30 cellular contexts compared by ENCODE assay signal in genomic region chr3:99958177-99958912, GRCh38.
DNase-seq lines count a peak whose midpoint lies in the region; ATAC-seq and TF ChIP-seq lines count a peak whose summit lies in the region.
"Had no signal": no experiment of that assay in that cellular context is flagged by ENCODE, and none has a peak within 500 bp of the region (broad histone marks: within the 10 kb centered on the region; RNA-seq: fewer than 3 reads in every experiment).

No MANE protein-coding gene starts in this region.

- no peaks in the 10 kb centered on the region for H3K9me3 Mint-ChIP-seq in GM23338
- no peaks in the 10 kb centered on the region for H3K9me3 Mint-ChIP-seq in WTC11
- H3K9me3 Mint-ChIP-seq: activated naive CD4-positive, alpha-beta T cell treated with anti-CD3 and anti-CD28 coated beads, Interleukin-2, amount 50 U/mL, for 72 hours; CD8-positive, alpha-beta T cell; effector memory CD8-positive, alpha-beta T cell; natural killer cell had no signal

- H3K4me3 Mint-ChIP-seq in GM23338 (no peak overlapping the region), WTC11 (no peak overlapping the region)
- H3K4me3 Mint-ChIP-seq: activated CD4-positive, alpha-beta T cell treated with anti-CD3 and anti-CD28 coated beads for 36 hours; CD8-positive, alpha-beta T cell; effector memory CD8-positive, alpha-beta T cell; natural killer cell had no signal

- ATAC-seq in GM23338 (peak; percentile 46), WTC11 (no peak), gastrocnemius medialis (peak; percentile 30 to 72), HG02840 (IDR thresholded peaks at IDR 0.05; ENCODE audit: low FRiP score, unreplicated experiment) (no peak)
- ATAC-seq: activated CD4-positive, alpha-beta T cell treated with anti-CD3 and anti-CD28 coated beads for 36 hours; activated naive CD4-positive, alpha-beta T cell treated with anti-CD3 and anti-CD28 coated beads, Interleukin-2, amount 50 U/mL, for 72 hours; CD8-positive, alpha-beta T cell; effector memory CD8-positive, alpha-beta T cell; natural killer cell; PC-3 had no signal

- POLR2A ChIA-PET in WTC11 (lab: Charles Lee) = no interaction called here

- no peak overlapping the region for H2AFZ ChIP-seq in GM23338

- no peaks in the 10 kb centered on the region for H3F3A ChIP-seq in GM23338 (replicated peaks; ENCODE audit: low read depth)

- intact Hi-C loops in gastrocnemius medialis (cut with DNase I; ENCODE audit: low total_unique reads) = no loop called here
- intact Hi-C loops in head of caudate nucleus (cut with DNase I) = no loop called here

- in situ Hi-C loops in gastrocnemius medialis (cut with MboI; ENCODE audit: low sequenced_read_pairs in 4 of 4) = no loop called here

- H3K36me3 Mint-ChIP-seq in GM23338 (ENCODE audit: low read depth) (no peaks in the 10 kb centered on the region), WTC11 (no peaks in the 10 kb centered on the region)
- H3K36me3 Mint-ChIP-seq: activated naive CD4-positive, alpha-beta T cell treated with anti-CD3 and anti-CD28 coated beads, Interleukin-2, amount 50 U/mL, for 72 hours; natural killer cell had no signal

- no peaks in the 10 kb centered on the region for H3K9me2 ChIP-seq in GM23338 (ENCODE audit: insufficient read depth)

- TF ChIP-seq CTCF in GM23338 (conservative IDR thresholded peaks at IDR 0.05; ENCODE audit: low read depth in 2 of 2) (no peak), WTC11 (IDR thresholded peaks at IDR 0.05) (no peak), right atrium auricular region (IDR thresholded peaks at IDR 0.05) (no peak), gastrocnemius medialis (IDR thresholded peaks at IDR 0.05 in 4 of 5, conservative IDR thresholded peaks at IDR 0.05 in 1 of 5) (no peak)

- no peaks in the 10 kb centered on the region for H4K20me1 ChIP-seq in GM23338 (replicated peaks; ENCODE audit: insufficient read depth)

- H3K27me3 ChIP-seq in GM23338 (ENCODE audit: insufficient read depth) (no peaks in the 10 kb centered on the region), right atrium auricular region (no peaks in the 10 kb centered on the region), gastrocnemius medialis (no peaks in the 10 kb centered on the region)
- H3K27me3 ChIP-seq: MG63 had no signal

- H3K4me1 ChIP-seq in GM23338 (ENCODE audit: insufficient read depth) (peaks cover 3% of the 10 kb centered on the region; the same call in 1 of the 2 replicates), right atrium auricular region (peaks cover 0 to 40% of the 10 kb centered on the region in 2 donors), gastrocnemius medialis (peaks cover 68 to 75% of the 10 kb centered on the region in 2 donors)

- no peaks in the 10 kb centered on the region for H3K36me3 ChIP-seq in GM23338 (ENCODE audit: insufficient read depth)
- no peaks in the 10 kb centered on the region for H3K36me3 ChIP-seq in right atrium auricular region
- no peaks in the 10 kb centered on the region for H3K36me3 ChIP-seq in gastrocnemius medialis
- H3K36me3 ChIP-seq: MG63 had no signal

- DNase-seq in GM23338 (ENCODE audit: low spot score) (no peak), WTC11 (ENCODE audit: low spot score) (no peak), right atrium auricular region (ENCODE audit: low spot score) (no peak), gastrocnemius medialis (no peak), medulla oblongata (ENCODE audit: extremely low spot score) (no peak), head of caudate nucleus (no peak)
- DNase-seq: activated CD4-positive, alpha-beta T cell treated with anti-CD3 and anti-CD28 coated beads for 36 hours; activated CD8-positive, alpha-beta memory T cell treated with anti-CD3 and anti-CD28 coated beads for 24 hours; activated T-cell treated with anti-CD3 and anti-CD28 coated beads for 4 hours; caudate nucleus; CD8-positive, alpha-beta T cell; cortex of kidney; effector memory CD8-positive, alpha-beta T cell; erythroblast; MG63; natural killer cell; NCI-H1105 treated with DMSO at 0.1 percent for 48 hours; NCI-H2029; NCI-H2227 treated with DMSO at 0.1 percent for 48 hours; NCI-H526; NK-92 treated with Interleukin-12 subunit alpha and Interleukin-12 subunit beta, amount 100 ng/mL, for 24 hours; PC-3; SHP77; small intestine; stimulated activated naive CD4-positive, alpha-beta T cell; T-helper 2 cell had no signal

- no peaks in the 10 kb centered on the region for H3K9me3 ChIP-seq in right atrium auricular region
- no peaks in the 10 kb centered on the region for H3K9me3 ChIP-seq in gastrocnemius medialis
- H3K9me3 ChIP-seq: MG63 had no signal

- H3K4me3 ChIP-seq in GM23338 (no peak overlapping the region), right atrium auricular region (no peak overlapping the region), gastrocnemius medialis (no peak overlapping the region)
- H3K4me3 ChIP-seq: MG63 had no signal

- no peak overlapping the region for H3K4me2 ChIP-seq in GM23338
- H3K4me2 ChIP-seq: KMS-11 had no signal

- H3K4me1 Mint-ChIP-seq in GM23338 = peaks cover 3% of the 10 kb centered on the region; the same call in 1 of the 3 replicates
- peaks cover 5% of the 10 kb centered on the region; the same call in 1 of the 2 replicates for H3K4me1 Mint-ChIP-seq in WTC11
- H3K4me1 Mint-ChIP-seq: activated CD4-positive, alpha-beta T cell treated with anti-CD3 and anti-CD28 coated beads for 36 hours; natural killer cell had no signal

- H3K27ac Mint-ChIP-seq in GM23338 = no peak overlapping the region
- no peak overlapping the region for H3K27ac Mint-ChIP-seq in WTC11
- H3K27ac Mint-ChIP-seq: activated CD4-positive, alpha-beta T cell treated with anti-CD3 and anti-CD28 coated beads for 36 hours; activated naive CD4-positive, alpha-beta T cell treated with anti-CD3 and anti-CD28 coated beads, Interleukin-2, amount 50 U/mL, for 72 hours; CD8-positive, alpha-beta T cell; effector memory CD8-positive, alpha-beta T cell; natural killer cell had no signal

- no peak overlapping the region for H3K27ac ChIP-seq in GM23338 (ENCODE audit: low read depth)
- peak overlapping the region; percentile 52 to 70 for H3K27ac ChIP-seq in right atrium auricular region
- peak overlapping the region; percentile 60 to 77 (median 70) for H3K27ac ChIP-seq in gastrocnemius medialis
- H3K27ac ChIP-seq: HL-60, KMS-11 had no signal

- no peaks in the 10 kb centered on the region; the same call in 1 of the 2 replicates for H3K79me2 ChIP-seq in GM23338 (replicated peaks; ENCODE audit: insufficient read depth)

- H3K27me3 Mint-ChIP-seq in GM23338 (ENCODE audit: insufficient read depth, low read depth, poor library complexity) (no peaks in the 10 kb centered on the region), WTC11 (ENCODE audit: low read depth) (no peaks in the 10 kb centered on the region)
- H3K27me3 Mint-ChIP-seq: activated CD4-positive, alpha-beta T cell treated with anti-CD3 and anti-CD28 coated beads for 36 hours; effector memory CD8-positive, alpha-beta T cell had no signal

- CTCF ChIA-PET in WTC11 (lab: Charles Lee) = interaction anchor here (1.2 kb wide), 1 partner anchor 11 kb away, joined by 3 read pairs; no protein-coding TSS in a partner anchor

- no peak for TF ChIP-seq POLR2A in gastrocnemius medialis (IDR thresholded peaks at IDR 0.05)

TF ChIP-seq in GM23338, 12 proteins besides CTCF, POLR2A, EP300 and RAD21 (continues in another document):
- TF ChIP-seq NANOG (IDR thresholded peaks at IDR 0.05; ENCODE audit: borderline replicate concordance) (no peak), JUNB (IDR thresholded peaks at IDR 0.05; ENCODE audit: unreplicated experiment) (no peak), ZNF114 (CRISPR knock-in tag; IDR thresholded peaks at IDR 0.05) (no peak), EZH2phosphoT487 (IDR thresholded peaks at IDR 0.05; ENCODE audit: unreplicated experiment) (no peak), ETS1 (IDR thresholded peaks at IDR 0.05) (no peak), STAT1 (IDR thresholded peaks at IDR 0.05; ENCODE audit: unreplicated experiment) (no peak), POLR2AphosphoS5 (IDR thresholded peaks at IDR 0.05; ENCODE audit: low read depth) (no peak), ZNF331 (CRISPR knock-in tag; IDR thresholded peaks at IDR 0.05; ENCODE audit: low read depth) (no peak), CREB1 (CRISPR knock-in tag; IDR thresholded peaks at IDR 0.05; ENCODE audit: low read depth) (no peak), EZH2 (IDR thresholded peaks at IDR 0.05; ENCODE audit: low read depth, unreplicated experiment) (no peak)

TF ChIP-seq in WTC11, 78 proteins besides CTCF, POLR2A, EP300 and RAD21:
- TF ChIP-seq HMGA2 (CRISPR knock-in tag; IDR thresholded peaks at IDR 0.05) (0 out of 2 replicates have a peak, but pooled peaks have one; percentile 9), NFE2L1 (CRISPR knock-in tag; IDR thresholded peaks at IDR 0.05) (no peak), PRRX2 (CRISPR knock-in tag; IDR thresholded peaks at IDR 0.05) (no peak)

Comparison
In these comparisons a context has a peak if more than half of its experiments do, and no peak if none do; other contexts are left out.
1. ATAC-seq: peak in GM23338 (single experiment) and gastrocnemius medialis (2 of 2); none in WTC11 (single experiment) and HG02840 (single experiment).